18 cellular contexts compared by ENCODE assay signal in the genomic region with DNA sequence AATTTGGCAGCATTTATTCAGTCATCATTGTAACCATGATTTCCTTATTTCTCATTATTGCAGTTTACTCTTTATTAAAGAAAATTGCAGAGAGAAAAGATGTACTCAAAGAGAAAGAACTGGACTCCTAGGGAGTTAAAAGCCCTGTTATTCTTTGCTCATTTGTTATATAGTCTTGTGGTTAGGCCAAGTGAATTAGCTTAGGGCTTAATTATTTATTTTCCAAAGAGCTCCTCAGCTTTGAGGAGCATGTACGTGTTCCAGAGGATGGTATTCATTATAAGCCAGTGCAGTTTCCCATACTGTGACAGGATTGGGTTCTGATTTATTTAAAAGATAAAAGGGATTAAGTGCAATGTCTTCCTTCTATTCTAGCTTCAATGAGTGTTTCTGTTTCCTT.
A peak's percentile ranks its signal among the peaks of the same experiment; 100 is the strongest.
DNase-seq lines count a peak whose midpoint lies in the region; TF ChIP-seq lines count a peak whose summit lies in the region.
"Had no signal": no experiment of that assay in that cellular context is flagged by ENCODE, and none has a peak within 500 bp of the region (broad histone marks: within the 10 kb centered on the region; RNA-seq: fewer than 3 reads in every experiment).

No MANE protein-coding gene starts in this region.

- intact Hi-C loops in sigmoid colon (cut with DNase I), result loop anchor here (5.0 kb wide), 1 partner anchor 48 kb away; no protein-coding TSS in a partner anchor

- H3K9ac ChIP-seq in SK-N-MC (ENCODE audit: insufficient read length), result no peak overlapping the region

- TF ChIP-seq CTCF in osteocyte (IDR thresholded peaks at IDR 0.05), result no peak
- no peak for TF ChIP-seq CTCF in GM13977 (IDR thresholded peaks at IDR 0.05; ENCODE audit: extremely low read depth, insufficient read depth, missing control alignments)
- TF ChIP-seq CTCF in sigmoid colon (IDR thresholded peaks at IDR 0.05), result no peak

- H3K36me3 Mint-ChIP-seq in osteocyte (ENCODE audit: unreplicated experiment), result peaks cover 21% of the 10 kb centered on the region

- no peak overlapping the region for H3K4me3 Mint-ChIP-seq in osteocyte (ENCODE audit: unreplicated experiment)

- H3K27ac ChIP-seq in SK-N-MC (no peak overlapping the region; the same call in 1 of the 2 replicates), sigmoid colon (no peak overlapping the region)

- WGBS in sigmoid colon, 2 donors, result 84% methylated on average over 1 of the region's 1 CpG

- peaks cover 1% of the 10 kb centered on the region; the same call in 1 of the 2 replicates for H3K36me3 ChIP-seq in SK-N-MC (ENCODE audit: insufficient read depth, low read length)
- H3K36me3 ChIP-seq in sigmoid colon, result peaks cover 0 to 10% (median under 1%) of the 10 kb centered on the region in 4 donors

- H3K27me3 Mint-ChIP-seq in osteocyte (ENCODE audit: unreplicated experiment), result no peaks in the 10 kb centered on the region

- no peak for TF ChIP-seq EP300 in sigmoid colon (IDR thresholded peaks at IDR 0.05)

- in situ Hi-C loops in GM13977 (cut with MboI; ENCODE audit: low pct_unique_long_range_greater_than_20kb, low sequenced_read_pairs, unreplicated experiment), result no loop called here

- no peaks in the 10 kb centered on the region for H3K27me3 ChIP-seq in sigmoid colon

- peak overlapping the region; percentile 7 for H3K27ac Mint-ChIP-seq in osteocyte (ENCODE audit: unreplicated experiment)

- no peaks in the 10 kb centered on the region for H3K9me3 ChIP-seq in SK-N-MC (ENCODE audit: low read depth, low read length)
- no peaks in the 10 kb centered on the region for H3K9me3 ChIP-seq in sigmoid colon
- H3K9me3 ChIP-seq: Caco-2 had no signal

- H3K4me3 ChIP-seq in SK-N-MC (no peak overlapping the region), sigmoid colon (no peak overlapping the region)
- H3K4me3 ChIP-seq: K562 had no signal

- peaks cover 0 to 16% (median 4%) of the 10 kb centered on the region in 4 donors for H3K4me1 ChIP-seq in sigmoid colon

- no peaks in the 10 kb centered on the region for H3K9me3 Mint-ChIP-seq in osteocyte (ENCODE audit: unreplicated experiment)

- H3K4me1 Mint-ChIP-seq in osteocyte (ENCODE audit: unreplicated experiment), result no peaks in the 10 kb centered on the region

- no peak for TF ChIP-seq POLR2A in sigmoid colon (IDR thresholded peaks at IDR 0.05)

- DNase-seq in DMS79 (lab: John Stamatoyannopoulos, UW), result peak; percentile 43
- peak; percentile 44 for DNase-seq in NCI-H128 (lab: John Stamatoyannopoulos, UW; ENCODE audit: unreplicated experiment)
- peak; percentile 6 for DNase-seq in SK-N-MC (ENCODE audit: low read depth, low spot score)
- no peak for DNase-seq in osteocyte (ENCODE audit: extremely low spot score, unreplicated experiment)
- DNase-seq in HK-2 (ENCODE audit: unreplicated experiment), result no peak
- DNase-seq in GM13977 (ENCODE audit: low spot score), result no peak
- no peak for DNase-seq in sigmoid colon
- DNase-seq in UCSD-AML1 (lab: John Stamatoyannopoulos, UW; ENCODE audit: unreplicated experiment), result no peak
- DNase-seq: ACHN, AML-193, Caco-2, GOT3, MV-4-11, NCI-H1436 treated with DMSO at 0.1 percent for 48 hours, NCI-H446 treated with DMSO at 0.1 percent for 48 hours, NCI-H748 treated with DMSO at 0.1 percent for 48 hours, T-helper 1 cell had no signal

Comparison
In these comparisons a context has a peak if more than half of its experiments do, and no peak if none do; other contexts are left out.
1. DNase-seq: peak in DMS79 (single experiment), NCI-H128 (single experiment) and SK-N-MC (single experiment); none in osteocyte (single experiment), HK-2 (single experiment), GM13977 (single experiment), sigmoid colon (single experiment) and UCSD-AML1 (single experiment).